Comparison of ENCODE assay signal across 33 cellular contexts in genomic region chr4:87864321-87864720, GRCh38. TPM values are rescaled to one million over a fixed set of nuclear protein-coding genes. Genes with fewer than 3 reads are reported as not detected.
"Had no signal": no experiment of that assay in that cellular context is flagged by ENCODE, and none has a peak within 500 bp of the region (broad histone marks: within the 10 kb centered on the region; RNA-seq: fewer than 3 reads in every experiment).

No MANE protein-coding gene starts in this region.

- DNase-seq: activated CD4-positive, alpha-beta memory T cell treated with anti-CD3 and anti-CD28 coated beads for 36 hours; activated CD4-positive, alpha-beta T cell treated with anti-CD3 and anti-CD28 coated beads for 48 hours; activated CD4-positive, CD25-positive, alpha-beta regulatory T cell; activated CD8-positive, alpha-beta memory T cell treated with anti-CD3 and anti-CD28 coated beads, Interleukin-2, amount 50 U/mL, for 4 hours; activated effector memory CD4-positive, alpha-beta T cell treated with anti-CD3 and anti-CD28 coated beads, Interleukin-2, amount 50 U/mL, for 16 hours; activated naive CD4-positive, alpha-beta T cell treated with anti-CD3 and anti-CD28 coated beads, Interleukin-2, amount 10 ng/mL, durations not matched to agents 7 days and 5 days; activated naive CD8-positive, alpha-beta T cell treated with anti-CD3 and anti-CD28 coated beads, Interleukin-2, amount 10 ng/mL, durations not matched to agents 7 days and 5 days; activated T-cell treated with anti-CD3 and anti-CD28 coated beads, Interleukin-2, amount 50 U/mL, for 1 hour; caudate nucleus; cortex of kidney; foreskin keratinocyte; heart right ventricle; left ventricle myocardium inferior; nephron progenitor cell; ovary; retina; sigmoid colon; small intestine; stimulated activated CD4-positive, alpha-beta T cell treated with anti-CD3 and anti-CD28 coated beads, Interleukin-4, amount 100 ng/mL, for 4 hours; stimulated activated CD8-positive, alpha-beta memory T cell treated with anti-CD3 and anti-CD28 coated beads, Interleukin-4, amount 100 ng/mL, for 48 hours; stimulated activated naive B cell treated with anti-CD40 and anti-IgM and Interleukin-4, amounts not matched to agents 10 μg/mL and 1 μg/mL and 100 μg/mL, for 72 hours; stomach; T-helper 1 cell; thyroid gland; upper lobe of right lung had no signal

- H3K9me3 ChIP-seq: ascending aorta, heart right ventricle, left ventricle myocardium inferior, ovary, sigmoid colon, thyroid gland, upper lobe of right lung had no signal

- FAIRE-seq: small intestine had no signal

- H3K27ac ChIP-seq: ascending aorta, foreskin keratinocyte, left ventricle myocardium inferior, ovary, sigmoid colon, stomach, thyroid gland, upper lobe of right lung had no signal

- H3K4me3 ChIP-seq: ascending aorta, heart right ventricle, left ventricle myocardium inferior, ovary, sigmoid colon, stomach, thyroid gland, upper lobe of right lung had no signal

- H3K4me1 ChIP-seq: ascending aorta, foreskin keratinocyte, sigmoid colon, upper lobe of right lung had no signal

- H3K27me3 ChIP-seq: ascending aorta, foreskin keratinocyte, heart right ventricle, ovary, sigmoid colon, stomach, thyroid gland, upper lobe of right lung had no signal

- H3K36me3 ChIP-seq: ascending aorta, heart right ventricle, left ventricle myocardium inferior, ovary, sigmoid colon, stomach, thyroid gland, upper lobe of right lung had no signal

- ATAC-seq: esophagus mucosa; heart right ventricle; stimulated activated naive B cell treated with anti-CD40 and anti-IgM and Interleukin-4, amounts not matched to agents 10 μg/mL and 1 μg/mL and 100 μg/mL, for 72 hours; upper lobe of right lung had no signal

RNA-seq across cellular contexts. Expression of gene MEPE, which starts 31.6 kb away (rescaled TPM):
- total RNA-seq: activated CD4-positive, alpha-beta memory T cell treated with anti-CD3 and anti-CD28 coated beads for 36 hours; activated CD8-positive, alpha-beta memory T cell treated with anti-CD3 and anti-CD28 coated beads for 36 hours; activated naive CD8-positive, alpha-beta T cell treated with anti-CD3 and anti-CD28 coated beads, Interleukin-2, amount 10 ng/mL, durations not matched to agents 7 days and 5 days; activated T-helper 1 cell treated with anti-CD3 and anti-CD28 coated beads, Interleukin-12 subunit alpha, Interleukin-12 subunit beta, Interleukin-2, Interleukin-4 antibody, amounts not matched to agents 30 ng/mL and 10 ng/mL and 1 ng/mL, durations not matched to agents 14 hours and 24 hours and 36 hours; ascending aorta; chondrocyte; esophagus mucosa; foreskin keratinocyte; heart right ventricle; left ventricle myocardium inferior; lung microvascular endothelial cell; mucosa of gallbladder; progenitor cell of endocrine pancreas; sigmoid colon; stomach; thyroid gland; upper lobe of right lung had no signal
- polyA plus RNA-seq: foreskin keratinocyte, heart right ventricle, ovary, sigmoid colon, small intestine, stomach had no signal
